ENCODE assay signal across 15 cellular contexts in genomic region chr16:51137097-51137496, GRCh38. TPM values are rescaled to one million over a fixed set of nuclear protein-coding genes. Genes with fewer than 3 reads are reported as not detected.
A peak's percentile ranks its signal among the peaks of the same experiment; 100 is the strongest.
DNase-seq lines count a peak whose midpoint lies in the region; ATAC-seq and TF ChIP-seq lines count a peak whose summit lies in the region.
"Had no signal": no experiment of that assay in that cellular context is flagged by ENCODE, and none has a peak within 500 bp of the region (broad histone marks: within the 10 kb centered on the region; RNA-seq: fewer than 3 reads in every experiment).

No MANE protein-coding gene starts in this region.

- no peaks in the 10 kb centered on the region for H3K36me3 Mint-ChIP-seq in natural killer cell treated with Interleukin-12 subunit alpha and Interleukin-12 subunit beta and Interleukin-15 and Interleukin-18, amount 100 ng/mL, for 72 hours

- peaks cover 23 to 28% of the 10 kb centered on the region in 2 donors for H3K27me3 Mint-ChIP-seq in natural killer cell treated with Interleukin-12 subunit alpha and Interleukin-12 subunit beta and Interleukin-15 and Interleukin-18, amount 100 ng/mL, for 72 hours

- no peak overlapping the region for H3K27ac Mint-ChIP-seq in natural killer cell treated with Interleukin-12 subunit alpha and Interleukin-12 subunit beta and Interleukin-15 and Interleukin-18, amount 100 ng/mL, for 72 hours

- H3K4me1 Mint-ChIP-seq in natural killer cell treated with Interleukin-12 subunit alpha and Interleukin-12 subunit beta and Interleukin-15 and Interleukin-18, amount 100 ng/mL, for 72 hours (ENCODE audit: low read depth in 2 of 2) = no peaks in the 10 kb centered on the region

- ATAC-seq in natural killer cell treated with Interleukin-12 subunit alpha and Interleukin-12 subunit beta and Interleukin-15 and Interleukin-18, amount 100 ng/mL, for 72 hours = no peak
- ATAC-seq in GM18517 (IDR thresholded peaks at IDR 0.05; ENCODE audit: unreplicated experiment) = no peak

- H3K9me3 Mint-ChIP-seq in natural killer cell treated with Interleukin-12 subunit alpha and Interleukin-12 subunit beta and Interleukin-15 and Interleukin-18, amount 100 ng/mL, for 72 hours = no peaks in the 10 kb centered on the region

- DNase-seq in LNCaP clone FGC (ENCODE audit: low read depth) (peak; percentile 10), astrocyte of the spinal cord (ENCODE audit: low read depth, low spot score) (peak; percentile 47), kidney tubule cell (ENCODE audit: low spot score) (peak; percentile 89), posterior cingulate gyrus (peak in 9 of 10 donors; percentile 27 to 90 (median 55)), A172 (ENCODE audit: low spot score) (no peak)
- DNase-seq in natural killer cell treated with Interleukin-12 subunit alpha and Interleukin-12 subunit beta and Interleukin-15 and Interleukin-18, amount 100 ng/mL, for 72 hours (ENCODE audit: low spot score) = no peak
- no peak for DNase-seq in activated CD4-positive, alpha-beta T cell treated with anti-CD3 and anti-CD28 coated beads for 4 hours
- DNase-seq: DMS 273 treated with DMSO at 0.1 percent for 48 hours, H7, Karpas-422, NCI-H1417, NCI-H2029 treated with DMSO at 0.1 percent for 48 hours, NCI-H524 treated with DMSO at 0.1 percent for 48 hours had no signal

- H3K4me3 ChIP-seq in LNCaP clone FGC (ENCODE audit: low read depth, low read length) (peak overlapping the region; percentile 4; the same call in 1 of the 2 replicates), astrocyte of the spinal cord (ENCODE audit: low read depth, low read length) (no peak overlapping the region)
- H3K4me3 ChIP-seq: SJSA1 had no signal

- in situ Hi-C loops in astrocyte of the spinal cord (cut with HindIII; ENCODE audit: low sequenced_read_pairs) = loop anchor here (25.0 kb wide), 1 partner anchor 625 kb away; no protein-coding TSS in a partner anchor

- intact Hi-C loops in posterior cingulate gyrus (cut with DNase I) = no loop called here

- TF ChIP-seq CTCF in LNCaP clone FGC (IDR thresholded peaks at IDR 0.05; ENCODE audit: control insufficient read depth, extremely low read depth, insufficient read depth) = peak; percentile 17; the same call in 1 of the 2 replicates
- no peak for TF ChIP-seq CTCF in astrocyte of the spinal cord (IDR thresholded peaks at IDR 0.05; ENCODE audit: low read depth, low read length)

- no peak overlapping the region for H3K4me3 Mint-ChIP-seq in natural killer cell treated with Interleukin-12 subunit alpha and Interleukin-12 subunit beta and Interleukin-15 and Interleukin-18, amount 100 ng/mL, for 72 hours

RNA-seq across cellular contexts. Expression of gene SALL1, which starts 14.0 kb away (rescaled TPM):
- under 1 TPM in 1 of 2 donors, not detected in 1; 0.08 TPM for total RNA-seq in natural killer cell treated with Interleukin-12 subunit alpha and Interleukin-12 subunit beta and Interleukin-15 and Interleukin-18, amount 100 ng/mL, for 72 hours
- 3.4 and 4.0 TPM in 2 replicates for total RNA-seq in A172 (2014; rRNA removed; shearing (Covaris generic))

Comparison
In these comparisons a context has a peak if more than half of its experiments do, and no peak if none do; other contexts are left out.
1. DNase-seq: peak in LNCaP clone FGC (single experiment), astrocyte of the spinal cord (single experiment), kidney tubule cell (single experiment) and posterior cingulate gyrus (9 of 10); none in natural killer cell treated with Interleukin-12 subunit alpha and Interleukin-12 subunit beta and Interleukin-15 and Interleukin-18, amount 100 ng/mL, for 72 hours (single experiment), activated CD4-positive, alpha-beta T cell treated with anti-CD3 and anti-CD28 coated beads for 4 hours (0 of 2) and A172 (single experiment).